In the genomic region with DNA sequence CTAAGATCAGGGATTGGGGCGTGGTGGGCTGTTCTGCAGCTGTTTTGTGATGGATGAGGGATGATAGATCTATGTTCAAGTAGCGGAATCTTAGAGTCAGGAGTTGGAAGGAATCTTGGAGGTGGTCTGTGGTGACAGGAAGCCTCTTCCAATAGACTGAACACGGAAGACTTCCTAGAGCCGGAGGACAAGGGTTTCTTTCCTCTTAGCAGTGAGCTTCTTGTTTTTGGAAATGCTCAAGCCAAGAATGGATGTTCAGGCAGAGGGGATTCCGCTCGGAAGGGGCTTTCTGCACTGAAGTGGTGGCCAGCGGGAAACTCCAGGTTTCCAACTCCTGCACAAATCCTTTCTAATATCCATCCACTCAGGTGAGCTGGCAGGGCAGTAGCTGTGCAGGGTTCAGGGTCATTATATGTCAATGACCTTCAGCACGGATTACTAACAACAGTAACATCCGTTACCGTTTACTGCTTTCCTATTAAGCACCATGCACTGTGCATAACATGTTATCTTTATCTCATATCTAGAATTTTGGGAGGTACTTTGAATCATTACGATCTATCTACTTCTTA, we compare ENCODE assay signal across 1 cellular context.
TF ChIP-seq lines count a peak whose summit lies in the region.

No MANE protein-coding gene starts in this region.

TF ChIP-seq in GM12878, 131 proteins besides CTCF, POLR2A, EP300 and RAD21:
- TF ChIP-seq CREB1 (IDR thresholded peaks at IDR 0.05; ENCODE audit: low read depth) (no peak), SREBF2 (IDR thresholded peaks at IDR 0.05; ENCODE audit: low read length) (no peak), ZNF24 (IDR thresholded peaks at IDR 0.05) (no peak), POLR2AphosphoS5 (IDR thresholded peaks at IDR 0.05; ENCODE audit: low read length) (no peak), ELK1 (IDR thresholded peaks at IDR 0.05; ENCODE audit: low read depth, low read length) (no peak)
- TF ChIP-seq, protein P1, sequence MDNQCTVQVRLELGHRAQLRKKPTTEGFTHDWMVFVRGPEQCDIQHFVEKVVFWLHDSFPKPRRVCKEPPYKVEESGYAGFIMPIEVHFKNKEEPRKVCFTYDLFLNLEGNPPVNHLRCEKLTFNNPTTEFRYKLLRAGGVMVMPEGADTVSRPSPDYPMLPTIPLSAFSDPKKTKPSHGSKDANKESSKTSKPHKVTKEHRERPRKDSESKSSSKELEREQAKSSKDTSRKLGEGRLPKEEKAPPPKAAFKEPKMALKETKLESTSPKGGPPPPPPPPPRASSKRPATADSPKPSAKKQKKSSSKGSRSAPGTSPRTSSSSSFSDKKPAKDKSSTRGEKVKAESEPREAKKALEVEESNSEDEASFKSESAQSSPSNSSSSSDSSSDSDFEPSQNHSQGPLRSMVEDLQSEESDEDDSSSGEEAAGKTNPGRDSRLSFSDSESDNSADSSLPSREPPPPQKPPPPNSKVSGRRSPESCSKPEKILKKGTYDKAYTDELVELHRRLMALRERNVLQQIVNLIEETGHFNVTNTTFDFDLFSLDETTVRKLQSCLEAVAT (IDR thresholded peaks at IDR 0.05), result peak; percentile 57; the same call in 1 of the 2 replicates
- TF ChIP-seq, protein P2, sequence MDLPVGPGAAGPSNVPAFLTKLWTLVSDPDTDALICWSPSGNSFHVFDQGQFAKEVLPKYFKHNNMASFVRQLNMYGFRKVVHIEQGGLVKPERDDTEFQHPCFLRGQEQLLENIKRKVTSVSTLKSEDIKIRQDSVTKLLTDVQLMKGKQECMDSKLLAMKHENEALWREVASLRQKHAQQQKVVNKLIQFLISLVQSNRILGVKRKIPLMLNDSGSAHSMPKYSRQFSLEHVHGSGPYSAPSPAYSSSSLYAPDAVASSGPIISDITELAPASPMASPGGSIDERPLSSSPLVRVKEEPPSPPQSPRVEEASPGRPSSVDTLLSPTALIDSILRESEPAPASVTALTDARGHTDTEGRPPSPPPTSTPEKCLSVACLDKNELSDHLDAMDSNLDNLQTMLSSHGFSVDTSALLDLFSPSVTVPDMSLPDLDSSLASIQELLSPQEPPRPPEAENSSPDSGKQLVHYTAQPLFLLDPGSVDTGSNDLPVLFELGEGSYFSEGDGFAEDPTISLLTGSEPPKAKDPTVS (IDR thresholded peaks at IDR 0.05; ENCODE audit: low read depth, low read length), result no peak
